In genomic region chr10:71998840-71999194, GRCh38 we compare ENCODE assay signal across 9 cellular contexts. TPM values are rescaled to one million over a fixed set of nuclear protein-coding genes. Genes with fewer than 3 reads are reported as not detected.
A peak's percentile ranks its signal among the peaks of the same experiment; 100 is the strongest.
DNase-seq lines count a peak whose midpoint lies in the region; ATAC-seq and TF ChIP-seq lines count a peak whose summit lies in the region.
"Had no signal": no experiment of that assay in that cellular context is flagged by ENCODE, and none has a peak within 500 bp of the region (broad histone marks: within the 10 kb centered on the region; RNA-seq: fewer than 3 reads in every experiment).

No MANE protein-coding gene starts in this region.

- peaks cover 4% of the 10 kb centered on the region for H3K27me3 Mint-ChIP-seq in activated CD4-positive, alpha-beta memory T cell treated with anti-CD3 and anti-CD28 coated beads, Interleukin-2, amount 10 ng/mL, durations not matched to agents 7 days and 5 days

- intact Hi-C loops in gastrocnemius medialis (cut with DNase I; ENCODE audit: low total_unique reads): no loop called here

- H3K9me3 ChIP-seq in gastrocnemius medialis: no peaks in the 10 kb centered on the region

- DNase-seq in GM04504 (ENCODE audit: low read depth) (peak; percentile 76), hepatic stellate cell (ENCODE audit: low spot score) (peak; percentile 95), gastrocnemius medialis (peak; percentile 85 to 86), CD1c-positive myeloid dendritic cell (ENCODE audit: extremely low spot score) (no peak)
- DNase-seq in effector CD4-positive, alpha-beta T cell: no peak
- DNase-seq in activated CD4-positive, alpha-beta memory T cell treated with anti-CD3 and anti-CD28 coated beads, Interleukin-2, amount 10 ng/mL, durations not matched to agents 7 days and 5 days: no peak

- in situ Hi-C loops in gastrocnemius medialis (cut with MboI; ENCODE audit: low sequenced_read_pairs in 4 of 4): no loop called here

- H3K27ac ChIP-seq in angular gyrus (ENCODE audit: low read depth, low read length) (peak overlapping the region; percentile 93), gastrocnemius medialis (peak overlapping the region; percentile 69 to 86 (median 82))

- no peak for TF ChIP-seq POLR2A in gastrocnemius medialis (IDR thresholded peaks at IDR 0.05)

- H3K36me3 ChIP-seq in gastrocnemius medialis: no peaks in the 10 kb centered on the region

- no peaks in the 10 kb centered on the region for H3K9me3 Mint-ChIP-seq in activated CD4-positive, alpha-beta memory T cell treated with anti-CD3 and anti-CD28 coated beads, Interleukin-2, amount 10 ng/mL, durations not matched to agents 7 days and 5 days
- H3K9me3 Mint-ChIP-seq: stimulated activated effector memory CD8-positive, alpha-beta T cell treated with anti-CD3 and anti-CD28 coated beads, Interleukin-12 subunit alpha, Interleukin-12 subunit beta, amount 100 ng/mL, for 72 hours had no signal

- TF ChIP-seq CTCF in gastrocnemius medialis (IDR thresholded peaks at IDR 0.05 in 4 of 5, conservative IDR thresholded peaks at IDR 0.05 in 1 of 5): no peak

- CTCF ChIA-PET in activated CD4-positive, alpha-beta memory T cell treated with anti-CD3 and anti-CD28 coated beads, Interleukin-2, amount 10 ng/mL, durations not matched to agents 7 days and 5 days (lab: Charles Lee): no interaction called here

- no peaks in the 10 kb centered on the region for H3K36me3 Mint-ChIP-seq in activated CD4-positive, alpha-beta memory T cell treated with anti-CD3 and anti-CD28 coated beads, Interleukin-2, amount 10 ng/mL, durations not matched to agents 7 days and 5 days (ENCODE audit: low read depth)
- H3K36me3 Mint-ChIP-seq: stimulated activated effector memory CD8-positive, alpha-beta T cell treated with anti-CD3 and anti-CD28 coated beads, Interleukin-12 subunit alpha, Interleukin-12 subunit beta, amount 100 ng/mL, for 72 hours had no signal

- ATAC-seq in gastrocnemius medialis: peak; percentile 87 to 88
- no peak for ATAC-seq in GM21528 (IDR thresholded peaks at IDR 0.05; ENCODE audit: low FRiP score, unreplicated experiment)
- ATAC-seq: stimulated activated effector memory CD8-positive, alpha-beta T cell treated with anti-CD3 and anti-CD28 coated beads, Interleukin-12 subunit alpha, Interleukin-12 subunit beta, amount 100 ng/mL, for 72 hours had no signal

- H3K4me1 ChIP-seq in gastrocnemius medialis: peaks cover 69 to 72% of the 10 kb centered on the region in 2 donors

- H3K27ac Mint-ChIP-seq in activated CD4-positive, alpha-beta memory T cell treated with anti-CD3 and anti-CD28 coated beads, Interleukin-2, amount 10 ng/mL, durations not matched to agents 7 days and 5 days: no peak overlapping the region
- H3K27ac Mint-ChIP-seq: stimulated activated effector memory CD8-positive, alpha-beta T cell treated with anti-CD3 and anti-CD28 coated beads, Interleukin-12 subunit alpha, Interleukin-12 subunit beta, amount 100 ng/mL, for 72 hours had no signal

- H3K4me1 Mint-ChIP-seq in activated CD4-positive, alpha-beta memory T cell treated with anti-CD3 and anti-CD28 coated beads, Interleukin-2, amount 10 ng/mL, durations not matched to agents 7 days and 5 days: no peaks in the 10 kb centered on the region

- H3K27me3 ChIP-seq in gastrocnemius medialis: no peaks in the 10 kb centered on the region

- H3K4me3 ChIP-seq in gastrocnemius medialis: no peak overlapping the region

- H3K4me3 Mint-ChIP-seq in activated CD4-positive, alpha-beta memory T cell treated with anti-CD3 and anti-CD28 coated beads, Interleukin-2, amount 10 ng/mL, durations not matched to agents 7 days and 5 days: no peak overlapping the region
- H3K4me3 Mint-ChIP-seq: stimulated activated effector memory CD8-positive, alpha-beta T cell treated with anti-CD3 and anti-CD28 coated beads, Interleukin-12 subunit alpha, Interleukin-12 subunit beta, amount 100 ng/mL, for 72 hours had no signal

- POLR2A ChIA-PET in activated CD4-positive, alpha-beta memory T cell treated with anti-CD3 and anti-CD28 coated beads, Interleukin-2, amount 10 ng/mL, durations not matched to agents 7 days and 5 days (lab: Charles Lee): no interaction called here

RNA-seq across cellular contexts. Expression of gene CHST3, which starts 34.6 kb away (rescaled TPM):
- 10 to 100 TPM; 11.5 to 31.6 (median 16.3) TPM for total RNA-seq in gastrocnemius medialis
- total RNA-seq in activated CD4-positive, alpha-beta memory T cell treated with anti-CD3 and anti-CD28 coated beads, Interleukin-2, amount 10 ng/mL, durations not matched to agents 7 days and 5 days: under 1 TPM; 0.03 to 0.05 TPM

Comparison
In these comparisons a context has a peak if more than half of its experiments do, and no peak if none do; other contexts are left out.
1. DNase-seq: peak in GM04504 (single experiment), hepatic stellate cell (single experiment) and gastrocnemius medialis (2 of 2); none in CD1c-positive myeloid dendritic cell (single experiment), effector CD4-positive, alpha-beta T cell (single experiment) and activated CD4-positive, alpha-beta memory T cell treated with anti-CD3 and anti-CD28 coated beads, Interleukin-2, amount 10 ng/mL, durations not matched to agents 7 days and 5 days (single experiment).
2. RNA of gene CHST3, which starts 34.6 kb away (total RNA-seq): 11.5 to 31.6 TPM in gastrocnemius medialis; 0.03 to 0.05 TPM in activated CD4-positive, alpha-beta memory T cell treated with anti-CD3 and anti-CD28 coated beads, Interleukin-2, amount 10 ng/mL, durations not matched to agents 7 days and 5 days; every median in the first group is over 10 times any median in the second.